ENCODE assay signal across 8 cellular contexts in genomic region chr17:47502122-47502731, GRCh38. TPM values are rescaled to one million over a fixed set of nuclear protein-coding genes. Genes with fewer than 3 reads are reported as not detected.
A peak's percentile ranks its signal among the peaks of the same experiment; 100 is the strongest.
DNase-seq lines count a peak whose midpoint lies in the region; ATAC-seq, FAIRE-seq and TF ChIP-seq lines count a peak whose summit lies in the region.
"Not testable (repeated sequence)": the region's sequence is repeated elsewhere in the genome, so short reads cannot be mapped to it uniquely, and the experiment has no call there.

No MANE protein-coding gene starts in this region.

- H3K27ac ChIP-seq in esophagus squamous epithelium (peak overlapping the region; percentile 63 to 88 (median 74)), smooth muscle cell (ENCODE audit: low read depth) (peak overlapping the region; percentile 95)

- H3K9me3 ChIP-seq in BE2C; esophagus squamous epithelium; smooth muscle cell (replicated peaks; ENCODE audit: low read depth): not testable (repeated sequence)

- not testable (repeated sequence) for TF ChIP-seq POLR2A in esophagus squamous epithelium (IDR thresholded peaks at IDR 0.05)

- CTCF ChIA-PET in activated naive CD4-positive, alpha-beta T cell treated with anti-CD3 and anti-CD28 coated beads for 36 hours (lab: Charles Lee), result interaction anchor here (0.7 to 1.0 kb wide), 2 partner anchors 114 to 162 kb away, joined by 3 to 5 read pairs; no protein-coding TSS in a partner anchor

- H3K36me3 ChIP-seq in BE2C; esophagus squamous epithelium; smooth muscle cell (ENCODE audit: low read depth): not testable (repeated sequence)

- TF ChIP-seq CTCF in BE2C (IDR thresholded peaks at IDR 0.05; ENCODE audit: low read depth, low read length); esophagus squamous epithelium (IDR thresholded peaks at IDR 0.05); smooth muscle cell (IDR thresholded peaks at IDR 0.05; ENCODE audit: borderline replicate concordance, insufficient read depth, poor library complexity, severe bottlenecking): not testable (repeated sequence)

- not testable (repeated sequence) for H3K27ac Mint-ChIP-seq in activated naive CD4-positive, alpha-beta T cell treated with anti-CD3 and anti-CD28 coated beads for 36 hours

- peaks cover 11% of the 10 kb centered on the region for H3K4me1 Mint-ChIP-seq in activated naive CD4-positive, alpha-beta T cell treated with anti-CD3 and anti-CD28 coated beads for 36 hours (ENCODE audit: low read depth)

- not testable (repeated sequence) for H3K36me3 Mint-ChIP-seq in activated naive CD4-positive, alpha-beta T cell treated with anti-CD3 and anti-CD28 coated beads for 36 hours (ENCODE audit: low read depth)

- not testable (repeated sequence) for H3K4me3 Mint-ChIP-seq in activated naive CD4-positive, alpha-beta T cell treated with anti-CD3 and anti-CD28 coated beads for 36 hours

- H3K4me3 ChIP-seq in BE2C (ENCODE audit: low read depth, low read length) (0 out of 2 replicates have a peak overlapping the region, but pooled peaks have one; percentile 23), smooth muscle cell (peak overlapping the region; percentile 8)
- H3K4me3 ChIP-seq in esophagus squamous epithelium, result not testable (repeated sequence)

- not testable (repeated sequence) for H3K4me1 ChIP-seq in BE2C; smooth muscle cell (ENCODE audit: low read depth)
- H3K4me1 ChIP-seq in esophagus squamous epithelium, result peaks cover 3 to 35% (median 5%) of the 10 kb centered on the region in 3 donors

- H3K27me3 ChIP-seq in BE2C; esophagus squamous epithelium; smooth muscle cell (ENCODE audit: low read depth): not testable (repeated sequence)

- not testable (repeated sequence) for H4K20me1 ChIP-seq in smooth muscle cell (ENCODE audit: low read depth)

- intact Hi-C loops in activated naive CD4-positive, alpha-beta T cell treated with anti-CD3 and anti-CD28 coated beads for 36 hours (cut with micrococcal nuclease), result loop anchor here (5.0 kb wide), 1 partner anchor 115 kb away; no protein-coding TSS in a partner anchor
- intact Hi-C loops in esophagus squamous epithelium (cut with DNase I), result not testable (repeated sequence)

- not testable (repeated sequence) for H3K79me2 ChIP-seq in smooth muscle cell (ENCODE audit: low read depth)

- DNase-seq in BE2C, result peak; percentile 61
- DNase-seq in HTR-8/SVneo (ENCODE audit: insufficient read length, low spot score); esophagus squamous epithelium (lab: John Stamatoyannopoulos, UW); smooth muscle cell (lab: John Stamatoyannopoulos, UW; ENCODE audit: unreplicated experiment): not testable (repeated sequence)
- DNase-seq in SK-N-DZ (ENCODE audit: low spot score), result peak; percentile 29
- peak; percentile 22 for DNase-seq in activated naive CD4-positive, alpha-beta T cell treated with anti-CD3 and anti-CD28 coated beads for 36 hours
- peak; percentile 7 to 41 for DNase-seq in lung microvascular endothelial cell (ENCODE audit: low read depth in 2 of 2)

- peak; percentile 97 for FAIRE-seq in HTR-8/SVneo (lab: Jason Lieb, UNC)

- not testable (repeated sequence) for H2AFZ ChIP-seq in smooth muscle cell (ENCODE audit: low read depth)

- peak overlapping the region; percentile 81 for H3K9ac ChIP-seq in smooth muscle cell (ENCODE audit: low read depth)

- not testable (repeated sequence) for H3K9me3 Mint-ChIP-seq in activated naive CD4-positive, alpha-beta T cell treated with anti-CD3 and anti-CD28 coated beads for 36 hours

- peak; percentile 86 for ATAC-seq in GM19463 (IDR thresholded peaks at IDR 0.05; ENCODE audit: unreplicated experiment)

- H3K27me3 Mint-ChIP-seq in activated naive CD4-positive, alpha-beta T cell treated with anti-CD3 and anti-CD28 coated beads for 36 hours (ENCODE audit: low read depth), result not testable (repeated sequence)

- H3K4me2 ChIP-seq in smooth muscle cell, result peak overlapping the region; percentile 75

- not testable (repeated sequence) for H3F3A ChIP-seq in smooth muscle cell (ENCODE audit: low read depth)

- 20 to 22% methylated on average over 2 to 3 of the region's 8 CpGs for WGBS in esophagus squamous epithelium, 2 donors
- WGBS in smooth muscle cell (ENCODE audit: low lambda C conversion rate), result 8% methylated on average over 5 of the region's 8 CpGs

RNA-seq across cellular contexts. Expression of gene NPEPPS, which starts 28.7 kb away (rescaled TPM):
- 47.2 TPM for polyA plus RNA-seq in BE2C (2012; ENCODE audit: insufficient read depth, insufficient read length, low read depth)
- polyA plus RNA-seq in SK-N-DZ (2014; cell fraction: cytosol; rRNA removed), result 32.5 and 41.1 TPM in 2 replicates
- 68.4 and 105 TPM in 2 replicates for polyA plus RNA-seq in SK-N-DZ (2014; cell fraction: nucleus; rRNA removed)
- 10 to 100 TPM; 74.4 to 84.5 TPM for total RNA-seq in activated naive CD4-positive, alpha-beta T cell treated with anti-CD3 and anti-CD28 coated beads for 36 hours
- total RNA-seq in esophagus squamous epithelium (100 to 1,000 TPM in 3 of 4 donors, 10 to 100 TPM in 1; 91.2 to 216 (median 172) TPM), lung microvascular endothelial cell (55.4 and 70.0 TPM in 2 replicates), smooth muscle cell (67.3 and 70.5 TPM in 2 replicates)
- 50.2 and 71.6 TPM in 2 replicates for polyA plus RNA-seq in smooth muscle cell
